Comparison of ENCODE assay signal across 9 cellular contexts in genomic region chr12:128829870-128830504, GRCh38. TPM values are rescaled to one million over a fixed set of nuclear protein-coding genes. Genes with fewer than 3 reads are reported as not detected.
DNase-seq lines count a peak whose midpoint lies in the region; ATAC-seq, FAIRE-seq and TF ChIP-seq lines count a peak whose summit lies in the region.
"Had no signal": no experiment of that assay in that cellular context is flagged by ENCODE, and none has a peak within 500 bp of the region (broad histone marks: within the 10 kb centered on the region; RNA-seq: fewer than 3 reads in every experiment).

No MANE protein-coding gene starts in this region.

- DNase-seq in GM12892 (ENCODE audit: insufficient read length) (peak; percentile 48), GM20000 (ENCODE audit: low spot score) (peak; percentile 80), stomach (peak; percentile 25), neural progenitor cell (ENCODE audit: low spot score) (no peak), NCI-H345 (lab: John Stamatoyannopoulos, UW) (no peak), cerebellar nuclear complex (lab: John Stamatoyannopoulos, UW) (no peak)
- peak; percentile 31 for DNase-seq in activated T-helper 2 cell treated with anti-CD3 and anti-CD28 coated beads, Interferon-gamma antibody, Interleukin-2, Interleukin-4, amounts not matched to agents 10 μg/mL and 5 μg/mL and 100 μg/mL, durations not matched to agents 14 hours and 24 hours and 36 hours (ENCODE audit: low spot score)
- DNase-seq: pancreas had no signal

- H3K9me3 Mint-ChIP-seq in activated T-helper 2 cell treated with anti-CD3 and anti-CD28 coated beads, Interferon-gamma antibody, Interleukin-2, Interleukin-4, amounts not matched to agents 10 μg/mL and 5 μg/mL and 100 μg/mL, durations not matched to agents 14 hours and 24 hours and 36 hours = peaks cover 5% of the 10 kb centered on the region
- H3K9me3 Mint-ChIP-seq in neural progenitor cell = no peaks in the 10 kb centered on the region

- intact Hi-C loops in activated T-helper 2 cell treated with anti-CD3 and anti-CD28 coated beads, Interferon-gamma antibody, Interleukin-2, Interleukin-4, amounts not matched to agents 10 μg/mL and 5 μg/mL and 100 μg/mL, durations not matched to agents 14 hours and 24 hours and 36 hours (cut with micrococcal nuclease) = loop anchor here (1.0 to 2.0 kb wide), 2 partner anchors 19 to 85 kb away; no protein-coding TSS in a partner anchor
- intact Hi-C loops in stomach (cut with DNase I; ENCODE audit: low total_unique reads) = no loop called here

- H3K9me3 ChIP-seq in stomach (peaks cover 0 to 9% (median 6%) of the 10 kb centered on the region in 4 donors), neural progenitor cell (ENCODE audit: low read depth) (no peaks in the 10 kb centered on the region)
- H3K9me3 ChIP-seq: pancreas had no signal

- H3K4me3 Mint-ChIP-seq in activated T-helper 2 cell treated with anti-CD3 and anti-CD28 coated beads, Interferon-gamma antibody, Interleukin-2, Interleukin-4, amounts not matched to agents 10 μg/mL and 5 μg/mL and 100 μg/mL, durations not matched to agents 14 hours and 24 hours and 36 hours (ENCODE audit: low read depth) = peak overlapping the region; percentile 19
- H3K4me3 Mint-ChIP-seq in neural progenitor cell = no peak overlapping the region

- H3K36me3 ChIP-seq in stomach (no peaks in the 10 kb centered on the region), neural progenitor cell (no peaks in the 10 kb centered on the region)
- H3K36me3 ChIP-seq: pancreas had no signal

- H3K36me3 Mint-ChIP-seq in activated T-helper 2 cell treated with anti-CD3 and anti-CD28 coated beads, Interferon-gamma antibody, Interleukin-2, Interleukin-4, amounts not matched to agents 10 μg/mL and 5 μg/mL and 100 μg/mL, durations not matched to agents 14 hours and 24 hours and 36 hours (ENCODE audit: low read depth) = peaks cover 4% of the 10 kb centered on the region
- H3K36me3 Mint-ChIP-seq in neural progenitor cell = no peaks in the 10 kb centered on the region

- no peaks in the 10 kb centered on the region for H3K79me2 ChIP-seq in neural progenitor cell (ENCODE audit: low read depth)

- H3K4me2 ChIP-seq in neural progenitor cell = no peak overlapping the region

- no peak overlapping the region for H3K9ac ChIP-seq in neural progenitor cell

- H3K4me3 ChIP-seq in stomach (no peak overlapping the region), neural progenitor cell (no peak overlapping the region)
- H3K4me3 ChIP-seq: pancreas had no signal

- H3K27ac Mint-ChIP-seq in activated T-helper 2 cell treated with anti-CD3 and anti-CD28 coated beads, Interferon-gamma antibody, Interleukin-2, Interleukin-4, amounts not matched to agents 10 μg/mL and 5 μg/mL and 100 μg/mL, durations not matched to agents 14 hours and 24 hours and 36 hours = peak overlapping the region; percentile 90
- no peak overlapping the region for H3K27ac Mint-ChIP-seq in neural progenitor cell

- TF ChIP-seq EP300 in stomach (IDR thresholded peaks at IDR 0.05) = no peak

- H3K27ac ChIP-seq in stomach (peak overlapping the region in 2 of 5 donors; percentile 39 to 67), neural progenitor cell (no peak overlapping the region)
- H3K27ac ChIP-seq: pancreas had no signal

- peak; percentile 97 for FAIRE-seq in GM12892 (lab: Jason Lieb, UNC)
- FAIRE-seq: pancreas had no signal

- H2AFZ ChIP-seq in neural progenitor cell (replicated peaks) = no peak overlapping the region

- H3K27me3 Mint-ChIP-seq in activated T-helper 2 cell treated with anti-CD3 and anti-CD28 coated beads, Interferon-gamma antibody, Interleukin-2, Interleukin-4, amounts not matched to agents 10 μg/mL and 5 μg/mL and 100 μg/mL, durations not matched to agents 14 hours and 24 hours and 36 hours (ENCODE audit: low read depth) = no peaks in the 10 kb centered on the region
- peaks cover 2% of the 10 kb centered on the region for H3K27me3 Mint-ChIP-seq in neural progenitor cell (ENCODE audit: insufficient read depth, low read depth)

- 65 to 71% (median 70%) methylated on average over 7 to 8 of the region's 8 CpGs for WGBS in stomach, 5 donors

- no peaks in the 10 kb centered on the region for H3F3A ChIP-seq in neural progenitor cell (ENCODE audit: low read depth)

- H3K4me1 ChIP-seq in stomach (peaks cover 0 to 1% (median 0%) of the 10 kb centered on the region in 4 donors), neural progenitor cell (peaks cover under 1% of the 10 kb centered on the region)
- H3K4me1 ChIP-seq: pancreas had no signal

- H4K20me1 ChIP-seq in neural progenitor cell (ENCODE audit: low read depth) = no peaks in the 10 kb centered on the region

- TF ChIP-seq POLR2A in GM12892 (IDR thresholded peaks at IDR 0.05; ENCODE audit: low read depth, low read length) (no peak), stomach (IDR thresholded peaks at IDR 0.05) (no peak)

- H3K27me3 ChIP-seq in stomach (no peaks in the 10 kb centered on the region), neural progenitor cell (no peaks in the 10 kb centered on the region)
- H3K27me3 ChIP-seq: pancreas had no signal

- TF ChIP-seq CTCF in GM20000 (IDR thresholded peaks at IDR 0.05; ENCODE audit: extremely low read depth, missing control alignments) (no peak), stomach (IDR thresholded peaks at IDR 0.05) (no peak), neural progenitor cell (IDR thresholded peaks at IDR 0.05) (no peak)

- peak; percentile 93 for ATAC-seq in HG03520 (IDR thresholded peaks at IDR 0.05; ENCODE audit: unreplicated experiment)

- peaks cover 22% of the 10 kb centered on the region for H3K4me1 Mint-ChIP-seq in activated T-helper 2 cell treated with anti-CD3 and anti-CD28 coated beads, Interferon-gamma antibody, Interleukin-2, Interleukin-4, amounts not matched to agents 10 μg/mL and 5 μg/mL and 100 μg/mL, durations not matched to agents 14 hours and 24 hours and 36 hours (ENCODE audit: low read depth)
- H3K4me1 Mint-ChIP-seq in neural progenitor cell = peaks cover 5% of the 10 kb centered on the region

RNA-seq across cellular contexts. Expression of gene SLC15A4, which starts 6.2 kb away (rescaled TPM):
- polyA plus RNA-seq in GM12892 (2012; ENCODE audit: missing spikeins) = 84.2 TPM
- total RNA-seq in activated T-helper 2 cell treated with anti-CD3 and anti-CD28 coated beads, Interferon-gamma antibody, Interleukin-2, Interleukin-4, amounts not matched to agents 10 μg/mL and 5 μg/mL and 100 μg/mL, durations not matched to agents 14 hours and 24 hours and 36 hours = 38.8 and 42.3 TPM in 2 replicates
- total RNA-seq in stomach (10 to 100 TPM in 2 of 5 donors, 1 to 10 TPM in 2, under 1 TPM in 1; 0.89 to 37.8 (median 2.3) TPM), neural progenitor cell (ENCODE audit: low replicate concordance) (42.3 and 45.7 TPM in 2 replicates)
- 1 to 10 TPM; 3.7 to 9.3 (median 4.7) TPM for polyA plus RNA-seq in stomach

RNA-seq across cellular contexts. Expression of gene GLT1D1, which starts 23.3 kb away (rescaled TPM):
- 5.3 TPM for polyA plus RNA-seq in GM12892 (2012; ENCODE audit: missing spikeins)
- 3.2 and 3.8 TPM in 2 replicates for total RNA-seq in activated T-helper 2 cell treated with anti-CD3 and anti-CD28 coated beads, Interferon-gamma antibody, Interleukin-2, Interleukin-4, amounts not matched to agents 10 μg/mL and 5 μg/mL and 100 μg/mL, durations not matched to agents 14 hours and 24 hours and 36 hours
- total RNA-seq in stomach = 1 to 10 TPM in 1 of 5 donors, not detected in 4; 1.3 TPM
- polyA plus RNA-seq in stomach = under 1 TPM; 0.13 to 0.92 (median 0.87) TPM
- 5.4 and 7.9 TPM in 2 replicates for total RNA-seq in neural progenitor cell (ENCODE audit: low replicate concordance)

Comparison
In these comparisons a context has a peak if more than half of its experiments do, and no peak if none do; other contexts are left out.
1. DNase-seq: peak in GM12892 (single experiment), GM20000 (single experiment), activated T-helper 2 cell treated with anti-CD3 and anti-CD28 coated beads, Interferon-gamma antibody, Interleukin-2, Interleukin-4, amounts not matched to agents 10 μg/mL and 5 μg/mL and 100 μg/mL, durations not matched to agents 14 hours and 24 hours and 36 hours (single experiment) and stomach (single experiment); none in neural progenitor cell (single experiment), NCI-H345 (single experiment) and cerebellar nuclear complex (0 of 2).